In the genomic region with DNA sequence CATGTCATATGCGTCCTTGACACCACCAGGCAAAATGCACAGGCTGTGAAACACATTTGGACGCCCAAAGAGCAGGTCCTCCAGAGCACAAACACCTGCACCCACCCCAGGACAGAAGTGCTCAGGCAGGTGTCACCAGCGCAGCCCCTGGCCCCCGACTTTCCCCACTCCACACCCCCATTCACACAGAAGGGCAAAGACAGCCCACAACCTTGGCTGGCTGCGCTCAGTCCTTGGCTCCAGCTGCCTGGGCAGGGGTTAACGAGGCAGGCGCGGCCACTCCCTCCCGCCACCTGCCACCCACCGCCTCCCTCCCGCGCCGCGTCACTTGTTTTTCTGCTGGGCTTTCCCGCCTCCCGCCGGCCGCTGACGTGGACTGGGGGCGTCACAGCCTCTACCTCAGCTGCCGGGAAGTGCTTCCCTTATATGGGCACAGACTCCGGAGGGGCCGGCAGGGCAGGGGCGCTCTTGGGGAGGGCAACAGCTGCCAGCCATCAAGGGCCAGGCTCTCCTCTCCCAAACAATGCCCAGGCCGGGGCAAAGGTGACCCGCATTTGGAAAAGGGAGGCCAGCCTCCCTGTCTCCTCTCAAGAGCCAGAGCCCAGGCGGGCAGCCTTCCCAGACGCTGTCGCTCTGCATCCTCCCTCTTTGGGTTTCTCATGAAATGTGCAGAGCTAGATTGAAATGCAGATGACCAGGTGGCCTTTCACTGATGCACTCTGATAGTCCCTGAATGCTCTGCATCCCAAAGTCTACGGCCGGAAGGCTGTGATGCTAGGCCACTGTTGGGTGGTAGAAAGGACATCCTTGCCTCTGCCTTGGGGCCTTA, we compare ENCODE assay signal across 1 cellular context.
TF ChIP-seq lines count a peak whose summit lies in the region.

No MANE protein-coding gene starts in this region.

TF ChIP-seq in HepG2, 621 proteins besides CTCF, POLR2A, EP300 and RAD21 (continued from another document and continues in another):
- TF ChIP-seq ZNF878 (CRISPR knock-in tag; IDR thresholded peaks at IDR 0.05) (no peak), TP53 (CRISPR knock-in tag; conservative IDR thresholded peaks at IDR 0.05) (no peak), ZNF839 (CRISPR knock-in tag; IDR thresholded peaks at IDR 0.05; ENCODE audit: borderline replicate concordance) (no peak), USF2 (IDR thresholded peaks at IDR 0.05; ENCODE audit: low read depth, low read length) (no peak), USF2 (CRISPR knock-in tag; IDR thresholded peaks at IDR 0.05; ENCODE audit: borderline replicate concordance) (peak; percentile 93; the same call in 1 of the 2 replicates), MED1 (CRISPR knock-in tag; IDR thresholded peaks at IDR 0.05) (0 out of 2 replicates have a peak, but pooled peaks have one; percentile 28), NAIF1 (CRISPR knock-in tag; IDR thresholded peaks at IDR 0.05; ENCODE audit: borderline replicate concordance) (no peak), SPEN (CRISPR knock-in tag; IDR thresholded peaks at IDR 0.05; ENCODE audit: low read depth) (0 out of 2 replicates have a peak, but pooled peaks have one; percentile 49), ZNF619 (CRISPR knock-in tag; IDR thresholded peaks at IDR 0.05) (no peak), MXI1 (IDR thresholded peaks at IDR 0.05; ENCODE audit: borderline replicate concordance, low read depth, low read length) (0 out of 3 replicates have a peak, but pooled peaks have one; percentile 23), HMGXB4 (CRISPR knock-in tag; IDR thresholded peaks at IDR 0.05; ENCODE audit: borderline replicate concordance in 1 of 2, low read depth in 1 of 2) (no peak), ADNP (CRISPR knock-in tag; IDR thresholded peaks at IDR 0.05) (no peak), ZNF784 (CRISPR knock-in tag; IDR thresholded peaks at IDR 0.05; ENCODE audit: borderline replicate concordance) (no peak; the same call in 1 of the 2 replicates), ZNF740 (CRISPR knock-in tag; IDR thresholded peaks at IDR 0.05) (no peak), ZNF75D (CRISPR knock-in tag; IDR thresholded peaks at IDR 0.05; ENCODE audit: borderline replicate concordance) (no peak), ZNF530 (CRISPR knock-in tag; IDR thresholded peaks at IDR 0.05; ENCODE audit: low read depth) (no peak), SRF (IDR thresholded peaks at IDR 0.05; ENCODE audit: low read depth, low read length) (peak; percentile 97), THAP11 (CRISPR knock-in tag; IDR thresholded peaks at IDR 0.05) (peak; percentile 30; the same call in 1 of the 2 replicates), ZNF615 (CRISPR knock-in tag; IDR thresholded peaks at IDR 0.05; ENCODE audit: borderline replicate concordance) (no peak), RELA (CRISPR knock-in tag; IDR thresholded peaks at IDR 0.05) (no peak), ZNF775 (CRISPR knock-in tag; IDR thresholded peaks at IDR 0.05; ENCODE audit: borderline replicate concordance) (no peak), ARNT (IDR thresholded peaks at IDR 0.05) (no peak), GPN1 (CRISPR knock-in tag; IDR thresholded peaks at IDR 0.05; ENCODE audit: borderline replicate concordance) (no peak), NFE2L2 (IDR thresholded peaks at IDR 0.05; ENCODE audit: low read length) (no peak), KDM5B (CRISPR knock-in tag; IDR thresholded peaks at IDR 0.05; ENCODE audit: borderline replicate concordance) (0 out of 2 replicates have a peak, but pooled peaks have one; percentile 20), CREM (IDR thresholded peaks at IDR 0.05) (0 out of 2 replicates have a peak, but pooled peaks have one; percentile 39), CREM (CRISPR knock-in tag; IDR thresholded peaks at IDR 0.05) (no peak), ZNF691 (CRISPR knock-in tag; IDR thresholded peaks at IDR 0.05; ENCODE audit: borderline replicate concordance, low read depth) (no peak), ZNF672 (CRISPR knock-in tag; IDR thresholded peaks at IDR 0.05) (no peak), ZBTB20 (CRISPR knock-in tag; IDR thresholded peaks at IDR 0.05; ENCODE audit: borderline replicate concordance, low read depth) (no peak), MBD4 (IDR thresholded peaks at IDR 0.05; ENCODE audit: borderline replicate concordance, low read length) (no peak), MIER3 (CRISPR knock-in tag; IDR thresholded peaks at IDR 0.05; ENCODE audit: borderline replicate concordance) (no peak), HOXD1 (CRISPR knock-in tag; IDR thresholded peaks at IDR 0.05) (no peak), RFXANK (CRISPR knock-in tag; IDR thresholded peaks at IDR 0.05) (no peak), ZNF607 (CRISPR knock-in tag; IDR thresholded peaks at IDR 0.05; ENCODE audit: borderline replicate concordance) (no peak; the same call in 1 of the 2 replicates), SALL2 (CRISPR knock-in tag; IDR thresholded peaks at IDR 0.05) (no peak), ONECUT2 (CRISPR knock-in tag; IDR thresholded peaks at IDR 0.05) (no peak), ZFAT (CRISPR knock-in tag; conservative IDR thresholded peaks at IDR 0.05) (no peak), ZNF782 (CRISPR knock-in tag; IDR thresholded peaks at IDR 0.05; ENCODE audit: borderline replicate concordance) (no peak), RCOR2 (CRISPR knock-in tag; IDR thresholded peaks at IDR 0.05) (no peak), KLF9 (CRISPR knock-in tag; IDR thresholded peaks at IDR 0.05; ENCODE audit: low read depth) (no peak), CEBPB (IDR thresholded peaks at IDR 0.05; ENCODE audit: borderline replicate concordance, low read depth, low read length) (no peak)
- TF ChIP-seq, protein P1, sequence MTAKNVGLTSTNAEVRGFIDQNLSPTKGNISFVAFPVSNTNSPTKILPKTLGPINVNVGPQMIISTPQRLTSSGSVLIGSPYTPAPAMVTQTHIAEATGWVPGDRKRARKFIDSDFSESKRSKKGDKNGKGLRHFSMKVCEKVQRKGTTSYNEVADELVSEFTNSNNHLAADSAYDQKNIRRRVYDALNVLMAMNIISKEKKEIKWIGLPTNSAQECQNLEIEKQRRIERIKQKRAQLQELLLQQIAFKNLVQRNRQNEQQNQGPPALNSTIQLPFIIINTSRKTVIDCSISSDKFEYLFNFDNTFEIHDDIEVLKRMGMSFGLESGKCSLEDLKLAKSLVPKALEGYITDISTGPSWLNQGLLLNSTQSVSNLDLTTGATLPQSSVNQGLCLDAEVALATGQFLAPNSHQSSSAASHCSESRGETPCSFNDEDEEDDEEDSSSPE (CRISPR knock-in tag; IDR thresholded peaks at IDR 0.05), result peak; percentile 62; the same call in 1 of the 2 replicates
- TF ChIP-seq, protein P2, sequence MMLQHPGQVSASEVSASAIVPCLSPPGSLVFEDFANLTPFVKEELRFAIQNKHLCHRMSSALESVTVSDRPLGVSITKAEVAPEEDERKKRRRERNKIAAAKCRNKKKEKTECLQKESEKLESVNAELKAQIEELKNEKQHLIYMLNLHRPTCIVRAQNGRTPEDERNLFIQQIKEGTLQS (CRISPR knock-in tag; IDR thresholded peaks at IDR 0.05), result no peak
- TF ChIP-seq, protein P3, sequence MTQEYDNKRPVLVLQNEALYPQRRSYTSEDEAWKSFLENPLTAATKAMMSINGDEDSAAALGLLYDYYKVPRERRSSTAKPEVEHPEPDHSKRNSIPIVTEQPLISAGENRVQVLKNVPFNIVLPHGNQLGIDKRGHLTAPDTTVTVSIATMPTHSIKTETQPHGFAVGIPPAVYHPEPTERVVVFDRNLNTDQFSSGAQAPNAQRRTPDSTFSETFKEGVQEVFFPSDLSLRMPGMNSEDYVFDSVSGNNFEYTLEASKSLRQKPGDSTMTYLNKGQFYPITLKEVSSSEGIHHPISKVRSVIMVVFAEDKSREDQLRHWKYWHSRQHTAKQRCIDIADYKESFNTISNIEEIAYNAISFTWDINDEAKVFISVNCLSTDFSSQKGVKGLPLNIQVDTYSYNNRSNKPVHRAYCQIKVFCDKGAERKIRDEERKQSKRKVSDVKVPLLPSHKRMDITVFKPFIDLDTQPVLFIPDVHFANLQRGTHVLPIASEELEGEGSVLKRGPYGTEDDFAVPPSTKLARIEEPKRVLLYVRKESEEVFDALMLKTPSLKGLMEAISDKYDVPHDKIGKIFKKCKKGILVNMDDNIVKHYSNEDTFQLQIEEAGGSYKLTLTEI (CRISPR knock-in tag; conservative IDR thresholded peaks at IDR 0.05), result no peak
- TF ChIP-seq, protein P4, sequence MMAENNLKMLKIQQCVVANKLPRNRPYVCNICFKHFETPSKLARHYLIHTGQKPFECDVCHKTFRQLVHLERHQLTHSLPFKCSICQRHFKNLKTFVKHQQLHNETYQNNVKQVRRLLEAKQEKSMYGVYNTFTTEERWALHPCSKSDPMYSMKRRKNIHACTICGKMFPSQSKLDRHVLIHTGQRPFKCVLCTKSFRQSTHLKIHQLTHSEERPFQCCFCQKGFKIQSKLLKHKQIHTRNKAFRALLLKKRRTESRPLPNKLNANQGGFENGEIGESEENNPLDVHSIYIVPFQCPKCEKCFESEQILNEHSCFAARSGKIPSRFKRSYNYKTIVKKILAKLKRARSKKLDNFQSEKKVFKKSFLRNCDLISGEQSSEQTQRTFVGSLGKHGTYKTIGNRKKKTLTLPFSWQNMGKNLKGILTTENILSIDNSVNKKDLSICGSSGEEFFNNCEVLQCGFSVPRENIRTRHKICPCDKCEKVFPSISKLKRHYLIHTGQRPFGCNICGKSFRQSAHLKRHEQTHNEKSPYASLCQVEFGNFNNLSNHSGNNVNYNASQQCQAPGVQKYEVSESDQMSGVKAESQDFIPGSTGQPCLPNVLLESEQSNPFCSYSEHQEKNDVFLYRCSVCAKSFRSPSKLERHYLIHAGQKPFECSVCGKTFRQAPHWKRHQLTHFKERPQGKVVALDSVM (CRISPR knock-in tag; IDR thresholded peaks at IDR 0.05), result peak; percentile 96
- TF ChIP-seq, protein P5, sequence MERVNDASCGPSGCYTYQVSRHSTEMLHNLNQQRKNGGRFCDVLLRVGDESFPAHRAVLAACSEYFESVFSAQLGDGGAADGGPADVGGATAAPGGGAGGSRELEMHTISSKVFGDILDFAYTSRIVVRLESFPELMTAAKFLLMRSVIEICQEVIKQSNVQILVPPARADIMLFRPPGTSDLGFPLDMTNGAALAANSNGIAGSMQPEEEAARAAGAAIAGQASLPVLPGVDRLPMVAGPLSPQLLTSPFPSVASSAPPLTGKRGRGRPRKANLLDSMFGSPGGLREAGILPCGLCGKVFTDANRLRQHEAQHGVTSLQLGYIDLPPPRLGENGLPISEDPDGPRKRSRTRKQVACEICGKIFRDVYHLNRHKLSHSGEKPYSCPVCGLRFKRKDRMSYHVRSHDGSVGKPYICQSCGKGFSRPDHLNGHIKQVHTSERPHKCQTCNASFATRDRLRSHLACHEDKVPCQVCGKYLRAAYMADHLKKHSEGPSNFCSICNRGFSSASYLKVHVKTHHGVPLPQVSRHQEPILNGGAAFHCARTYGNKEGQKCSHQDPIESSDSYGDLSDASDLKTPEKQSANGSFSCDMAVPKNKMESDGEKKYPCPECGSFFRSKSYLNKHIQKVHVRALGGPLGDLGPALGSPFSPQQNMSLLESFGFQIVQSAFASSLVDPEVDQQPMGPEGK (CRISPR knock-in tag; IDR thresholded peaks at IDR 0.05), result peak; percentile 51; the same call in 1 of the 2 replicates
